ENCODE assay signal across 11 cellular contexts in the genomic region with DNA sequence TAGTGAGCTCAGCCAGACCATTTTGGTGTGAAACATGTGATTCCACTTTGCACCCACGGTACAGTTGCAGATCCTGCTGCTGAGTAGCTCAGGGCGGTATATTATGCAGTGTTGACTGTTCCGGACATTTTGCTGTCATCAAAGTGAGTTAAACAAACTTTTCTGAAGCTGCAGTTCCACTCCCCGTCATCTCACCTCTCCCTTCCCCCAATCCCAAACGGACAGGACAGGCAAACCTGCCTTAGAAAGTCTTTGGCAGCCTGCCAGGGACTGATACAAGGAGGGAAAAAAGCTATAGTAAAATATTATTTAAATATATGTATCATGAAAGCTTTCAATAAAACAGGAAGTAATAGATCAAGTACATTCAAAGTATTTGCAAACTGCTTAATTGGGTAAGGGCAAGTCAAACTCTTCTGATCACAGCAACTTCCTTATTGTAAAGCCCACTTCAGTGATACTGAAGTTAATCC. TPM values are rescaled to one million over a fixed set of nuclear protein-coding genes. Genes with fewer than 3 reads are reported as not detected.
DNase-seq lines count a peak whose midpoint lies in the region; ATAC-seq, FAIRE-seq and TF ChIP-seq lines count a peak whose summit lies in the region.
"Had no signal": no experiment of that assay in that cellular context is flagged by ENCODE, and none has a peak within 500 bp of the region (broad histone marks: within the 10 kb centered on the region; RNA-seq: fewer than 3 reads in every experiment).

No MANE protein-coding gene starts in this region.

- H3K9me3 ChIP-seq in small intestine (ENCODE audit: control insufficient read depth, low read depth) = no peaks in the 10 kb centered on the region
- H3K9me3 ChIP-seq: body of pancreas, gastroesophageal sphincter had no signal

- DNase-seq in NCI-H526 treated with DMSO at 0.1 percent for 48 hours (lab: John Stamatoyannopoulos, UW) = peak; percentile 62
- no peak for DNase-seq in epithelial cell of proximal tubule (ENCODE audit: low read depth)
- DNase-seq in small intestine = peak; percentile 59
- no peak for DNase-seq in activated CD8-positive, alpha-beta memory T cell treated with anti-CD3 and anti-CD28 coated beads for 24 hours
- no peak for DNase-seq in SHP77 (lab: John Stamatoyannopoulos, UW)
- DNase-seq: DND-41; stimulated activated naive CD4-positive, alpha-beta T cell treated with Interleukin-2 at 50 U/mL for 16 hours had no signal

- peak overlapping the region; percentile 4 for H3K4me3 ChIP-seq in epithelial cell of proximal tubule (ENCODE audit: low read depth, low read length)
- H3K4me3 ChIP-seq in small intestine (ENCODE audit: low read depth in 1 of 2, low read length in 2 of 2) = no peak overlapping the region
- H3K4me3 ChIP-seq: body of pancreas, gastroesophageal sphincter had no signal

- no peak overlapping the region for H3K27ac ChIP-seq in small intestine (ENCODE audit: low read depth in 1 of 2, low read length in 1 of 2)
- H3K27ac ChIP-seq: body of pancreas, gastroesophageal sphincter had no signal

- ATAC-seq in HG03439 (IDR thresholded peaks at IDR 0.05; ENCODE audit: unreplicated experiment) = peak; percentile 54
- no peak for ATAC-seq in HG02642 (IDR thresholded peaks at IDR 0.05; ENCODE audit: poor library complexity, unreplicated experiment)
- ATAC-seq: body of pancreas, gastroesophageal sphincter had no signal

- FAIRE-seq in small intestine (lab: Jason Lieb, UNC) = no peak

- no peaks in the 10 kb centered on the region for H3K27me3 ChIP-seq in small intestine (ENCODE audit: control insufficient read depth in 2 of 2, insufficient read depth in 2 of 2, low read length in 2 of 2)
- H3K27me3 ChIP-seq: body of pancreas had no signal

- H3K4me1 ChIP-seq in small intestine (ENCODE audit: control insufficient read depth in 2 of 2, insufficient read depth in 1 of 2, low read depth in 1 of 2, low read length in 1 of 2) = peaks cover 0 to 3% of the 10 kb centered on the region in 2 donors
- H3K4me1 ChIP-seq: body of pancreas, gastroesophageal sphincter had no signal

- 6 to 33% (median 25%) methylated on average over 5 of the region's 5 CpGs for WGBS in small intestine, 3 donors

- no peak for TF ChIP-seq CTCF in epithelial cell of proximal tubule (conservative IDR thresholded peaks at IDR 0.05; ENCODE audit: low read depth, low read length)

- no peaks in the 10 kb centered on the region for H3K36me3 ChIP-seq in small intestine (ENCODE audit: control insufficient read depth in 2 of 2, insufficient read depth in 2 of 2, low read length in 2 of 2)
- H3K36me3 ChIP-seq: gastroesophageal sphincter had no signal

RNA-seq across cellular contexts. Expression of a gene that starts 35.5 kb away (rescaled TPM):
- total RNA-seq in epithelial cell of proximal tubule = 0.14 TPM in 1 of 2 replicates, not detected in the other
- polyA plus RNA-seq in small intestine = 1 to 10 TPM in 2 of 3 donors, under 1 TPM in 1; 0.54 to 1.1 (median 1.1) TPM

Comparison
In these comparisons a context has a peak if more than half of its experiments do, and no peak if none do; other contexts are left out.
1. DNase-seq: peak in NCI-H526 treated with DMSO at 0.1 percent for 48 hours (single experiment) and small intestine (single experiment); none in epithelial cell of proximal tubule (single experiment), activated CD8-positive, alpha-beta memory T cell treated with anti-CD3 and anti-CD28 coated beads for 24 hours (single experiment) and SHP77 (0 of 2).